Comparison of ENCODE assay signal across 20 cellular contexts in genomic region chr6:75503291-75503690, GRCh38. TPM values are rescaled to one million over a fixed set of nuclear protein-coding genes. Genes with fewer than 3 reads are reported as not detected.
"Had no signal": no experiment of that assay in that cellular context is flagged by ENCODE, and none has a peak within 500 bp of the region (broad histone marks: within the 10 kb centered on the region; RNA-seq: fewer than 3 reads in every experiment).

No MANE protein-coding gene starts in this region.

- H3K4me3 ChIP-seq: coronary artery, prostate gland, sigmoid colon, suprapubic skin had no signal

- H3K27ac Mint-ChIP-seq: activated CD8-positive, alpha-beta memory T cell treated with anti-CD3 and anti-CD28 coated beads, Interleukin-2, amount 10 ng/mL, durations not matched to agents 7 days and 5 days; activated naive CD8-positive, alpha-beta T cell; nephron progenitor cell; T-helper 2 cell treated with Interferon-gamma antibody and Interleukin-4, amounts not matched to agents 5 μg/mL and 100 μg/mL, for 36 hours had no signal

- H3K4me3 Mint-ChIP-seq: activated CD8-positive, alpha-beta memory T cell treated with anti-CD3 and anti-CD28 coated beads, Interleukin-2, amount 10 ng/mL, durations not matched to agents 7 days and 5 days; activated naive CD8-positive, alpha-beta T cell; nephron progenitor cell; T-helper 2 cell treated with Interferon-gamma antibody and Interleukin-4, amounts not matched to agents 5 μg/mL and 100 μg/mL, for 36 hours had no signal

- H3K36me3 Mint-ChIP-seq: activated CD8-positive, alpha-beta memory T cell treated with anti-CD3 and anti-CD28 coated beads, Interleukin-2, amount 10 ng/mL, durations not matched to agents 7 days and 5 days; activated naive CD8-positive, alpha-beta T cell had no signal

- H3K27ac ChIP-seq: coronary artery, prostate gland, sigmoid colon, suprapubic skin had no signal

- ATAC-seq: activated CD8-positive, alpha-beta memory T cell treated with anti-CD3 and anti-CD28 coated beads, Interleukin-2, amount 10 ng/mL, durations not matched to agents 7 days and 5 days; left colon; stimulated activated naive CD8-positive, alpha-beta T cell treated with anti-CD3 and anti-CD28 coated beads, Interleukin-15, Interleukin-2, amounts not matched to agents 100 U/mL and 50 U/mL, for 24 hours had no signal

- H3K4me1 Mint-ChIP-seq: activated CD8-positive, alpha-beta memory T cell treated with anti-CD3 and anti-CD28 coated beads, Interleukin-2, amount 10 ng/mL, durations not matched to agents 7 days and 5 days; nephron progenitor cell had no signal

- H3K4me1 ChIP-seq: prostate gland, suprapubic skin had no signal

- DNase-seq: activated CD4-positive, alpha-beta T cell treated with anti-CD3 and anti-CD28 coated beads, Interleukin-2, amount 50 U/mL, for 4 hours; activated CD4-positive, CD25-positive, alpha-beta regulatory T cell treated with anti-CD3 and anti-CD28 coated beads, Interleukin-2, amount 50 U/mL, for 72 hours; activated CD8-positive, alpha-beta memory T cell treated with anti-CD3 and anti-CD28 coated beads, Interleukin-2, amount 10 ng/mL, durations not matched to agents 7 days and 5 days; activated gamma-delta T cell; activated T-cell treated with anti-CD3 and anti-CD28 coated beads, Interleukin-2, amount 50 U/mL, for 48 hours; effector memory CD4-positive, alpha-beta T cell; hippocampal formation; left colon; mammary epithelial cell; nephron progenitor cell; sigmoid colon; stimulated activated CD4-positive, alpha-beta T cell treated with anti-CD3 and anti-CD28 coated beads, Interleukin-12 subunit alpha, Interleukin-12 subunit beta, amount 100 ng/mL, for 4 hours; stimulated activated CD4-positive, alpha-beta T cell treated with anti-CD3 and anti-CD28 coated beads, Interleukin-2, amount 100 ng/mL, for 48 hours; stimulated activated naive CD8-positive, alpha-beta T cell treated with anti-CD3 and anti-CD28 coated beads, Interleukin-15, Interleukin-2, amounts not matched to agents 100 U/mL and 50 U/mL, for 24 hours; SW 1271 had no signal

- H3K9me3 Mint-ChIP-seq: nephron progenitor cell; T-helper 2 cell treated with Interferon-gamma antibody and Interleukin-4, amounts not matched to agents 5 μg/mL and 100 μg/mL, for 36 hours had no signal

- H3K27me3 Mint-ChIP-seq: activated naive CD8-positive, alpha-beta T cell had no signal

- H3K36me3 ChIP-seq: prostate gland, sigmoid colon, suprapubic skin had no signal

- H3K27me3 ChIP-seq: sigmoid colon, suprapubic skin had no signal

- H3K9me3 ChIP-seq: prostate gland, sigmoid colon, suprapubic skin had no signal

RNA-seq across cellular contexts. Expression of gene FILIP1, which starts 9.7 kb away (rescaled TPM):
- total RNA-seq: activated CD8-positive, alpha-beta memory T cell treated with anti-CD3 and anti-CD28 coated beads, Interleukin-2, amount 10 ng/mL, durations not matched to agents 7 days and 5 days had no signal
- polyA plus RNA-seq: mammary epithelial cell had no signal
